In genomic region chr2:27109083-27109482, GRCh38 we compare ENCODE assay signal across 2 cellular contexts.
TF ChIP-seq lines count a peak whose summit lies in the region.

No MANE protein-coding gene starts in this region.

TF ChIP-seq in HEK293, 187 proteins besides CTCF, POLR2A, EP300 and RAD21:
- TF ChIP-seq ZNF121 (tag by site-specific recombination; IDR thresholded peaks at IDR 0.05): peak; percentile 81; the same call in 1 of the 2 replicates
- TF ChIP-seq ZNF585B (tag by site-specific recombination; IDR thresholded peaks at IDR 0.05): no peak
TF ChIP-seq in HEK293: peak in this region for 1.

TF ChIP-seq in K562, 482 proteins besides CTCF, POLR2A, EP300 and RAD21:
- TF ChIP-seq ZNF830 (CRISPR knock-in tag; IDR thresholded peaks at IDR 0.05) (no peak), ZNF121 (CRISPR knock-in tag; conservative IDR thresholded peaks at IDR 0.05) (peak; percentile 81)
